Comparison of ENCODE assay signal across 8 cellular contexts in genomic region chr3:64187065-64187959, GRCh38. TPM values are rescaled to one million over a fixed set of nuclear protein-coding genes. Genes with fewer than 3 reads are reported as not detected.
DNase-seq lines count a peak whose midpoint lies in the region; ATAC-seq and TF ChIP-seq lines count a peak whose summit lies in the region.

No MANE protein-coding gene starts in this region.

- H3K27me3 Mint-ChIP-seq in progenitor cell of endocrine pancreas, result no peaks in the 10 kb centered on the region

- peaks cover 11% of the 10 kb centered on the region for H3K4me1 Mint-ChIP-seq in progenitor cell of endocrine pancreas (ENCODE audit: low read depth)

- no peak overlapping the region for H3K4me3 Mint-ChIP-seq in progenitor cell of endocrine pancreas (ENCODE audit: low read depth)

- H3K36me3 Mint-ChIP-seq in progenitor cell of endocrine pancreas (ENCODE audit: insufficient read depth), result no peaks in the 10 kb centered on the region

- H3K27ac ChIP-seq in SJCRH30, result peak overlapping the region; percentile 85

- H3K4me3 ChIP-seq in SJCRH30, result peak overlapping the region; percentile 33

- peak overlapping the region; percentile 6 for H3K27ac Mint-ChIP-seq in progenitor cell of endocrine pancreas

- no peak for TF ChIP-seq CTCF in progenitor cell of endocrine pancreas (IDR thresholded peaks at IDR 0.05; ENCODE audit: unreplicated experiment)

- ATAC-seq in HG03095 (IDR thresholded peaks at IDR 0.05; ENCODE audit: unreplicated experiment), result no peak

- peaks cover 19% of the 10 kb centered on the region for H3K4me1 ChIP-seq in SJCRH30

- H3K36me3 ChIP-seq in SJCRH30, result no peaks in the 10 kb centered on the region

- H3K27me3 ChIP-seq in SJCRH30, result no peaks in the 10 kb centered on the region

- no peaks in the 10 kb centered on the region for H3K9me3 Mint-ChIP-seq in progenitor cell of endocrine pancreas (ENCODE audit: low read depth)

- DNase-seq in GM03348 (ENCODE audit: low spot score) (peak; percentile 66), SJCRH30 (peak; percentile 48 to 60), glomerular endothelial cell (ENCODE audit: extremely low read depth, low read depth, low spot score) (peak; percentile 98), progenitor cell of endocrine pancreas (ENCODE audit: low spot score, unreplicated experiment) (no peak), NCI-H1092 treated with DMSO at 0.1 percent for 48 hours (lab: John Stamatoyannopoulos, UW) (no peak), GM19238 (ENCODE audit: insufficient read length, low spot score) (no peak)
- DNase-seq in stimulated activated CD4-positive, alpha-beta T cell treated with anti-CD3 and anti-CD28 coated beads, Interleukin-2, amount 100 ng/mL, for 48 hours, result no peak

- H3K9me3 ChIP-seq in SJCRH30 (replicated peaks), result no peaks in the 10 kb centered on the region

RNA-seq across cellular contexts. Expression of gene PRICKLE2, which starts 38.0 kb away (rescaled TPM):
- total RNA-seq in SJCRH30 (2014; rRNA removed; shearing (Covaris generic)), result 0.23 and 0.65 TPM in 2 replicates
- total RNA-seq in glomerular endothelial cell (3.1 and 7.4 TPM in 2 replicates), progenitor cell of endocrine pancreas (23.2 and 25.3 TPM in 2 replicates)

Comparison
In these comparisons a context has a peak if more than half of its experiments do, and no peak if none do; other contexts are left out.
1. DNase-seq: peak in GM03348 (single experiment), SJCRH30 (2 of 2) and glomerular endothelial cell (single experiment); none in progenitor cell of endocrine pancreas (single experiment), NCI-H1092 treated with DMSO at 0.1 percent for 48 hours (single experiment), stimulated activated CD4-positive, alpha-beta T cell treated with anti-CD3 and anti-CD28 coated beads, Interleukin-2, amount 100 ng/mL, for 48 hours (0 of 2) and GM19238 (single experiment).